Comparison of ENCODE assay signal across 18 cellular contexts in genomic region chr5:75021800-75022199, GRCh38.
"Had no signal": no experiment of that assay in that cellular context is flagged by ENCODE, and none has a peak within 500 bp of the region (broad histone marks: within the 10 kb centered on the region; RNA-seq: fewer than 3 reads in every experiment).

No MANE protein-coding gene starts in this region.

- DNase-seq: Karpas-422, KBM-7, MG63, NCI-H1092, NCI-H1105 treated with DMSO at 0.1 percent for 48 hours, NCI-H1417 treated with DMSO at 0.1 percent for 48 hours, NCI-H146, NCI-H1694 treated with DMSO at 0.1 percent for 48 hours, NCI-H2081, NCI-H2107, NCI-H2227 treated with DMSO at 0.1 percent for 48 hours, NCI-H524 treated with DMSO at 0.1 percent for 48 hours, NCI-H774, Right ventricle myocardium superior, SIG-M5 had no signal

- H3K27me3 ChIP-seq: SJSA1 had no signal

- H3K36me3 ChIP-seq: MG63, SJSA1 had no signal

- H3K9me3 ChIP-seq: MG63, SJSA1 had no signal

- H3K27ac ChIP-seq: HL-60, SJSA1, SK-N-MC had no signal

- H3K4me3 ChIP-seq: MG63, SJSA1, SK-N-MC had no signal
